32 cellular contexts compared by ENCODE assay signal in the genomic region with DNA sequence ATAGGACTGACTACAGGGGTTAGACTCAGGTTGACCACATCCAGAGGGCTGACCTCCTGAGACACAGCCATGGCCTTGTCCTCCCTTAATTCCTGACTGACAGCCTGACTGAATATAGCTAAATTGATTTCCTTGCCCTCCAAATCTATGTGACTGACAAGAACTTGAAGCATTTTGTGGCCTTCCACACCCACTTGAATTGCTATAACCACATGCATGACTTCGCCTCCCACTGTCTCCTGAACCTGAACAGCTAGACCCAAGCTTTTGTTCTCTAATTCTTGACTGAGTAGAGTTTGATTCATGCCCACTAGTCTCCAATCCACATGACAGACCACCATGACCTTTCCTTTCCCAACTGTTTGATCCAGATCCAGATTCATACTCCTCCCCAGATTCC. TPM values are rescaled to one million over a fixed set of nuclear protein-coding genes. Genes with fewer than 3 reads are reported as not detected.
"Had no signal": no experiment of that assay in that cellular context is flagged by ENCODE, and none has a peak within 500 bp of the region (broad histone marks: within the 10 kb centered on the region; RNA-seq: fewer than 3 reads in every experiment).

No MANE protein-coding gene starts in this region.

- H3K9me3 ChIP-seq: stomach, suprapubic skin, testis, thoracic aorta, thyroid gland, tibial artery, tibial nerve, transverse colon, upper lobe of left lung, upper lobe of right lung, uterus, vagina had no signal

- H3K4me3 Mint-ChIP-seq: stimulated activated effector memory CD8-positive, alpha-beta T cell treated with anti-CD3 and anti-CD28 coated beads, Interleukin-12 subunit alpha, Interleukin-12 subunit beta, amount 100 ng/mL, for 72 hours; stimulated activated memory B cell treated with anti-CD40 and anti-IgM and Interleukin-4, amounts not matched to agents 10 μg/mL and 1 μg/mL and 100 μg/mL, for 72 hours; stimulated activated naive B cell treated with anti-CD40 and anti-IgM and Interleukin-4, amounts not matched to agents 10 μg/mL and 1 μg/mL and 100 μg/mL, for 72 hours; stimulated activated naive CD8-positive, alpha-beta T cell treated with anti-CD3 and anti-CD28 coated beads, Interleukin-15, amount 100 ng/mL, for 72 hours; stimulated activated naive CD8-positive, alpha-beta T cell treated with anti-CD3 and anti-CD28 coated beads, Interleukin-15, Interleukin-2, amounts not matched to agents 100 ng/mL and 50 ng/mL, for 24 hours; type B pancreatic cell had no signal

- DNase-seq: stimulated activated CD4-positive, alpha-beta T cell treated with anti-CD3 and anti-CD28 coated beads, Interleukin-2, amount 100 ng/mL, for 48 hours; stimulated activated CD4-positive, alpha-beta T cell treated with anti-CD3 and anti-CD28 coated beads, Interleukin-4, amount 100 ng/mL, for 1 hour; stimulated activated CD4-positive, alpha-beta T cell treated with anti-CD3 and anti-CD28 coated beads, Interleukin-4, amount 100 ng/mL, for 24 hours; stimulated activated CD4-positive, alpha-beta T cell treated with anti-CD3 and anti-CD28 coated beads, Interleukin-4, amount 100 ng/mL, for 4 hours; stimulated activated CD8-positive, alpha-beta memory T cell treated with anti-CD3 and anti-CD28 coated beads, Interleukin-4, amount 100 ng/mL, for 48 hours; stimulated activated naive B cell treated with anti-CD40 and anti-IgM and Interleukin-4, amounts not matched to agents 10 μg/mL and 1 μg/mL and 100 μg/mL, for 72 hours; stimulated activated naive CD4-positive, alpha-beta T cell; stimulated activated naive CD4-positive, alpha-beta T cell treated with Interleukin-2 at 50 U/mL for 16 hours; stimulated activated naive CD8-positive, alpha-beta T cell treated with anti-CD3 and anti-CD28 coated beads, Interleukin-15, amount 100 ng/mL, for 72 hours; stimulated activated naive CD8-positive, alpha-beta T cell treated with anti-CD3 and anti-CD28 coated beads, Interleukin-15, Interleukin-2, amounts not matched to agents 100 U/mL and 50 U/mL, for 24 hours; stomach; substantia nigra; testis; thyroid gland; tibial artery; transverse colon; trophoblast cell; upper lobe of left lung; upper lobe of right lung; uterus had no signal

- H3K27ac ChIP-seq: stomach, suprapubic skin, testis, thoracic aorta, thyroid gland, tibial artery, tibial nerve, transverse colon, upper lobe of left lung, upper lobe of right lung, uterus, vagina had no signal

- ATAC-seq: stimulated activated effector memory CD8-positive, alpha-beta T cell treated with anti-CD3 and anti-CD28 coated beads, Interleukin-12 subunit alpha, Interleukin-12 subunit beta, amount 100 ng/mL, for 72 hours; stimulated activated memory B cell treated with anti-CD40 and anti-IgM and Interleukin-4, amounts not matched to agents 10 μg/mL and 1 μg/mL and 100 μg/mL, for 72 hours; stimulated activated naive B cell treated with anti-CD40 and anti-IgM and Interleukin-4, amounts not matched to agents 10 μg/mL and 1 μg/mL and 100 μg/mL, for 72 hours; stimulated activated naive CD8-positive, alpha-beta T cell treated with anti-CD3 and anti-CD28 coated beads, Interleukin-15, amount 100 ng/mL, for 72 hours; stimulated activated naive CD8-positive, alpha-beta T cell treated with anti-CD3 and anti-CD28 coated beads, Interleukin-15, Interleukin-2, amounts not matched to agents 100 U/mL and 50 U/mL, for 24 hours had no signal

- H3K4me1 ChIP-seq: stomach, suprapubic skin, testis, thyroid gland, tibial artery, tibial nerve, transverse colon, upper lobe of left lung, upper lobe of right lung, uterus, vagina had no signal

- H3K27ac Mint-ChIP-seq: stimulated activated effector memory CD8-positive, alpha-beta T cell treated with anti-CD3 and anti-CD28 coated beads, Interleukin-12 subunit alpha, Interleukin-12 subunit beta, amount 100 ng/mL, for 72 hours; stimulated activated memory B cell treated with anti-CD40 and anti-IgM and Interleukin-4, amounts not matched to agents 10 μg/mL and 1 μg/mL and 100 μg/mL, for 72 hours; stimulated activated naive B cell treated with anti-CD40 and anti-IgM and Interleukin-4, amounts not matched to agents 10 μg/mL and 1 μg/mL and 100 μg/mL, for 72 hours; stimulated activated naive CD8-positive, alpha-beta T cell treated with anti-CD3 and anti-CD28 coated beads, Interleukin-15, amount 100 ng/mL, for 72 hours; stimulated activated naive CD8-positive, alpha-beta T cell treated with anti-CD3 and anti-CD28 coated beads, Interleukin-15, Interleukin-2, amounts not matched to agents 100 ng/mL and 50 ng/mL, for 24 hours; type B pancreatic cell had no signal

- H3K27me3 ChIP-seq: stomach, suprapubic skin, testis, thyroid gland, tibial artery, tibial nerve, transverse colon, upper lobe of left lung, upper lobe of right lung, uterus, vagina had no signal

- H3K27me3 Mint-ChIP-seq: type B pancreatic cell had no signal

- H3K36me3 Mint-ChIP-seq: stimulated activated effector memory CD8-positive, alpha-beta T cell treated with anti-CD3 and anti-CD28 coated beads, Interleukin-12 subunit alpha, Interleukin-12 subunit beta, amount 100 ng/mL, for 72 hours; stimulated activated memory B cell treated with anti-CD40 and anti-IgM and Interleukin-4, amounts not matched to agents 10 μg/mL and 1 μg/mL and 100 μg/mL, for 72 hours; stimulated activated naive B cell treated with anti-CD40 and anti-IgM and Interleukin-4, amounts not matched to agents 10 μg/mL and 1 μg/mL and 100 μg/mL, for 72 hours; type B pancreatic cell had no signal

- H3K9me3 Mint-ChIP-seq: stimulated activated memory B cell treated with anti-CD40 and anti-IgM and Interleukin-4, amounts not matched to agents 10 μg/mL and 1 μg/mL and 100 μg/mL, for 72 hours had no signal

- H3K4me3 ChIP-seq: stomach, suprapubic skin, testis, thoracic aorta, thyroid gland, tibial artery, tibial nerve, transverse colon, upper lobe of left lung, upper lobe of right lung, uterus, vagina had no signal

- H3K4me1 Mint-ChIP-seq: stimulated activated effector memory CD8-positive, alpha-beta T cell treated with anti-CD3 and anti-CD28 coated beads, Interleukin-12 subunit alpha, Interleukin-12 subunit beta, amount 100 ng/mL, for 72 hours; stimulated activated memory B cell treated with anti-CD40 and anti-IgM and Interleukin-4, amounts not matched to agents 10 μg/mL and 1 μg/mL and 100 μg/mL, for 72 hours; stimulated activated naive B cell treated with anti-CD40 and anti-IgM and Interleukin-4, amounts not matched to agents 10 μg/mL and 1 μg/mL and 100 μg/mL, for 72 hours; stimulated activated naive CD8-positive, alpha-beta T cell treated with anti-CD3 and anti-CD28 coated beads, Interleukin-15, amount 100 ng/mL, for 72 hours had no signal

- H3K36me3 ChIP-seq: stomach, suprapubic skin, thoracic aorta, thyroid gland, transverse colon, upper lobe of left lung, upper lobe of right lung, uterus, vagina had no signal

RNA-seq across cellular contexts. Expression of a gene that starts 3.1 kb away (rescaled TPM):
- total RNA-seq: thyroid gland, tibial nerve, transverse colon, upper lobe of left lung, upper lobe of right lung, ureter, urinary bladder, uterus, vagina had no signal
- polyA plus RNA-seq: urinary bladder had no signal

RNA-seq across cellular contexts. Expression of a gene that starts 31.7 kb away (rescaled TPM):
- total RNA-seq: subcutaneous adipose tissue, tibial nerve, transverse colon, upper lobe of left lung, upper lobe of right lung, ureter had no signal

RNA-seq across cellular contexts. Expression of a gene that starts 57.3 kb away (rescaled TPM):
- total RNA-seq: subcutaneous adipose tissue, temporal lobe, thoracic aorta, thyroid gland, tibial nerve, transverse colon, upper lobe of left lung, upper lobe of right lung, ureter, urinary bladder had no signal
- polyA plus RNA-seq: urinary bladder had no signal
